ENCODE assay signal across 31 cellular contexts in genomic region chr15:66413555-66413954, GRCh38.
"Had no signal": no experiment of that assay in that cellular context is flagged by ENCODE, and none has a peak within 500 bp of the region (broad histone marks: within the 10 kb centered on the region; RNA-seq: fewer than 3 reads in every experiment).

No MANE protein-coding gene starts in this region.

- H3K4me3 Mint-ChIP-seq: mesothelial cell of epicardium, naive B cell, nephron progenitor cell had no signal

- H3K27me3 ChIP-seq: dorsolateral prefrontal cortex, esophagus muscularis mucosa, foreskin keratinocyte, gastroesophageal sphincter, heart left ventricle, hepatocyte, left lung, right atrium auricular region, stomach, tibial nerve, upper lobe of left lung had no signal

- H3K27me3 Mint-ChIP-seq: naive B cell had no signal

- ATAC-seq: foreskin keratinocyte, gastroesophageal sphincter, heart left ventricle, left lung, mucosa of descending colon, sciatic nerve had no signal

- DNase-seq: cortex of kidney; dorsolateral prefrontal cortex; effector CD4-positive, alpha-beta T cell; foreskin keratinocyte; heart left ventricle; kidney; left lung; mesenchymal stem cell; mucosa of descending colon; naive B cell; nephron progenitor cell; nucleus accumbens; stimulated activated CD4-positive, alpha-beta T cell treated with anti-CD3 and anti-CD28 coated beads, Interleukin-12 subunit alpha, Interleukin-12 subunit beta, amount 100 ng/mL, for 4 hours; stimulated activated CD4-positive, alpha-beta T cell treated with anti-CD3 and anti-CD28 coated beads, Interleukin-1b, Interleukin-23, amount 100 ng/mL, for 48 hours; stimulated activated CD4-positive, alpha-beta T cell treated with anti-CD3 and anti-CD28 coated beads, Interleukin-4, amount 100 ng/mL, for 1 hour; stimulated activated CD8-positive, alpha-beta memory T cell treated with anti-CD3 and anti-CD28 coated beads, Interleukin-4, amount 100 ng/mL, for 48 hours; stimulated activated naive CD4-positive, alpha-beta T cell treated with Interleukin-2 at 50 U/mL for 16 hours; stomach; substantia nigra; upper lobe of left lung had no signal

- H3K36me3 ChIP-seq: esophagus muscularis mucosa, gastroesophageal sphincter, heart left ventricle, left lung, prostate gland, right atrium auricular region, tibial nerve, upper lobe of left lung had no signal

- H3K27ac ChIP-seq: dorsolateral prefrontal cortex, epithelial cell of prostate, esophagus muscularis mucosa, foreskin keratinocyte, gastroesophageal sphincter, heart left ventricle, hepatocyte, left lung, prostate gland, right atrium auricular region, stomach, thoracic aorta, tibial nerve, upper lobe of left lung had no signal

- H3K4me2 ChIP-seq: hepatocyte, smooth muscle cell had no signal

- H3K4me1 Mint-ChIP-seq: mesothelial cell of epicardium had no signal

- H3K9me3 ChIP-seq: gastroesophageal sphincter, prostate gland, stomach, thoracic aorta, tibial nerve, upper lobe of left lung had no signal

- H3K4me3 ChIP-seq: dorsolateral prefrontal cortex, esophagus muscularis mucosa, gastroesophageal sphincter, heart left ventricle, hepatocyte, left lung, mucosa of descending colon, prostate gland, right atrium auricular region, smooth muscle cell, stomach, thoracic aorta, tibial nerve, upper lobe of left lung had no signal

- H2AFZ ChIP-seq: hepatocyte had no signal

- H3K36me3 Mint-ChIP-seq: mesothelial cell of epicardium had no signal

- H3K27ac Mint-ChIP-seq: mesothelial cell of epicardium, naive B cell, nephron progenitor cell had no signal

- H3K4me1 ChIP-seq: foreskin keratinocyte, prostate gland had no signal
